Comparison of ENCODE assay signal across 8 cellular contexts in genomic region chr6:4021133-4021861, GRCh38. TPM values are rescaled to one million over a fixed set of nuclear protein-coding genes. Genes with fewer than 3 reads are reported as not detected.
A peak's percentile ranks its signal among the peaks of the same experiment; 100 is the strongest.
DNase-seq lines count a peak whose midpoint lies in the region; ATAC-seq and TF ChIP-seq lines count a peak whose summit lies in the region.

No MANE protein-coding gene starts in this region.

- CTCF ChIA-PET in naive thymus-derived CD4-positive, alpha-beta T cell (lab: Charles Lee), result interaction anchor here (0.7 to 2.6 kb wide), 18 partner anchors 8 to 914 kb away, joined by 3 to 16 read pairs (median 4); partner anchors contain the start of genes ECI2 and FAM50B

- peaks cover 41% of the 10 kb centered on the region for H3K4me1 Mint-ChIP-seq in GM23338
- peaks cover 42% of the 10 kb centered on the region for H3K4me1 Mint-ChIP-seq in activated T-helper 2 cell treated with anti-CD3 and anti-CD28 coated beads, Interferon-gamma antibody, Interleukin-2, Interleukin-4, amounts not matched to agents 10 μg/mL and 5 μg/mL and 100 μg/mL, durations not matched to agents 14 hours and 24 hours and 36 hours (ENCODE audit: low read depth)
- H3K4me1 Mint-ChIP-seq in naive thymus-derived CD4-positive, alpha-beta T cell, result peaks cover 37 to 84% (median 64%) of the 10 kb centered on the region in 7 donors
- peaks cover 54% of the 10 kb centered on the region for H3K4me1 Mint-ChIP-seq in stimulated activated memory B cell treated with anti-CD40 and anti-IgM and Interleukin-4, amounts not matched to agents 10 μg/mL and 1 μg/mL and 100 μg/mL, for 72 hours

- peak overlapping the region; percentile 95 for H3K27ac ChIP-seq in GM23338 (ENCODE audit: low read depth)
- H3K27ac ChIP-seq in naive thymus-derived CD4-positive, alpha-beta T cell (ENCODE audit: low read depth, low read length), result peak overlapping the region; percentile 95

- H4K20me1 ChIP-seq in GM23338 (replicated peaks; ENCODE audit: insufficient read depth), result peaks cover 42% of the 10 kb centered on the region

- peak overlapping the region; percentile 90 for H3K4me3 Mint-ChIP-seq in GM23338
- peak overlapping the region; percentile 89 for H3K4me3 Mint-ChIP-seq in activated T-helper 2 cell treated with anti-CD3 and anti-CD28 coated beads, Interferon-gamma antibody, Interleukin-2, Interleukin-4, amounts not matched to agents 10 μg/mL and 5 μg/mL and 100 μg/mL, durations not matched to agents 14 hours and 24 hours and 36 hours (ENCODE audit: low read depth)
- peak overlapping the region; percentile 92 to 99 (median 98) for H3K4me3 Mint-ChIP-seq in naive thymus-derived CD4-positive, alpha-beta T cell
- peak overlapping the region; percentile 93 for H3K4me3 Mint-ChIP-seq in stimulated activated memory B cell treated with anti-CD40 and anti-IgM and Interleukin-4, amounts not matched to agents 10 μg/mL and 1 μg/mL and 100 μg/mL, for 72 hours

- peaks cover 45% of the 10 kb centered on the region for H3K4me1 ChIP-seq in GM23338 (ENCODE audit: insufficient read depth)
- H3K4me1 ChIP-seq in naive thymus-derived CD4-positive, alpha-beta T cell (ENCODE audit: control insufficient read depth in 2 of 2, insufficient read depth in 2 of 2, low read length in 2 of 2), result peaks cover 39 to 48% of the 10 kb centered on the region in 2 donors

- POLR2A ChIA-PET in naive thymus-derived CD4-positive, alpha-beta T cell (lab: Charles Lee), result interaction anchor here (0.6 to 2.2 kb wide), 23 partner anchors 8 to 1180 kb away, joined by 3 to 20 read pairs (median 4); partner anchors contain the start of genes CDYL, ECI2, FAM50B and PSMG4

- peak overlapping the region; percentile 44; the same call in 1 of the 2 replicates for H2AFZ ChIP-seq in GM23338

- H3K27ac Mint-ChIP-seq in GM23338, result peak overlapping the region; percentile 100
- H3K27ac Mint-ChIP-seq in activated T-helper 2 cell treated with anti-CD3 and anti-CD28 coated beads, Interferon-gamma antibody, Interleukin-2, Interleukin-4, amounts not matched to agents 10 μg/mL and 5 μg/mL and 100 μg/mL, durations not matched to agents 14 hours and 24 hours and 36 hours, result peak overlapping the region; percentile 92
- peak overlapping the region; percentile 94 to 100 (median 99) for H3K27ac Mint-ChIP-seq in naive thymus-derived CD4-positive, alpha-beta T cell
- H3K27ac Mint-ChIP-seq in stimulated activated memory B cell treated with anti-CD40 and anti-IgM and Interleukin-4, amounts not matched to agents 10 μg/mL and 1 μg/mL and 100 μg/mL, for 72 hours, result peak overlapping the region; percentile 90

- H3K4me3 ChIP-seq in GM23338 (peak overlapping the region; percentile 89), fibroblast of mammary gland (ENCODE audit: control insufficient read depth, low read depth, low read length) (peak overlapping the region; percentile 94)
- peak overlapping the region; percentile 76 for H3K4me3 ChIP-seq in naive thymus-derived CD4-positive, alpha-beta T cell (ENCODE audit: low read length)

- H3K9me3 Mint-ChIP-seq in GM23338, result no peaks in the 10 kb centered on the region
- H3K9me3 Mint-ChIP-seq in activated T-helper 2 cell treated with anti-CD3 and anti-CD28 coated beads, Interferon-gamma antibody, Interleukin-2, Interleukin-4, amounts not matched to agents 10 μg/mL and 5 μg/mL and 100 μg/mL, durations not matched to agents 14 hours and 24 hours and 36 hours, result no peaks in the 10 kb centered on the region
- H3K9me3 Mint-ChIP-seq in naive thymus-derived CD4-positive, alpha-beta T cell, result peaks cover 0 to 5% (median 0%) of the 10 kb centered on the region in 11 donors
- H3K9me3 Mint-ChIP-seq in stimulated activated memory B cell treated with anti-CD40 and anti-IgM and Interleukin-4, amounts not matched to agents 10 μg/mL and 1 μg/mL and 100 μg/mL, for 72 hours, result no peaks in the 10 kb centered on the region

- H3K79me2 ChIP-seq in GM23338 (replicated peaks; ENCODE audit: insufficient read depth), result peaks cover 66% of the 10 kb centered on the region

- peak overlapping the region; percentile 90 for H3K4me2 ChIP-seq in GM23338

- no peaks in the 10 kb centered on the region for H3K9me2 ChIP-seq in GM23338 (ENCODE audit: insufficient read depth)

- no peaks in the 10 kb centered on the region for H3K36me3 ChIP-seq in GM23338 (ENCODE audit: insufficient read depth)
- peaks cover 0 to 7% (median 3%) of the 10 kb centered on the region in 3 experiments for H3K36me3 ChIP-seq in naive thymus-derived CD4-positive, alpha-beta T cell (ENCODE audit: control insufficient read depth in 2 of 3, insufficient read depth in 3 of 3, low read length in 3 of 3)

- peaks cover 8% of the 10 kb centered on the region for H3K36me3 Mint-ChIP-seq in GM23338 (ENCODE audit: low read depth)
- peaks cover 37% of the 10 kb centered on the region for H3K36me3 Mint-ChIP-seq in activated T-helper 2 cell treated with anti-CD3 and anti-CD28 coated beads, Interferon-gamma antibody, Interleukin-2, Interleukin-4, amounts not matched to agents 10 μg/mL and 5 μg/mL and 100 μg/mL, durations not matched to agents 14 hours and 24 hours and 36 hours (ENCODE audit: low read depth)
- H3K36me3 Mint-ChIP-seq in naive thymus-derived CD4-positive, alpha-beta T cell, result peaks cover 0 to 16% (median 4%) of the 10 kb centered on the region in 5 donors
- H3K36me3 Mint-ChIP-seq in stimulated activated memory B cell treated with anti-CD40 and anti-IgM and Interleukin-4, amounts not matched to agents 10 μg/mL and 1 μg/mL and 100 μg/mL, for 72 hours, result peaks cover 7% of the 10 kb centered on the region

- DNase-seq in EH (ENCODE audit: low read depth), result peak; percentile 99
- DNase-seq in GM23338 (ENCODE audit: low spot score), result peak; percentile 98
- DNase-seq in LHCN-M2 (ENCODE audit: low read depth), result peak; percentile 97
- peak; percentile 99 for DNase-seq in RPMI8226
- peak; percentile 85 for DNase-seq in activated T-helper 2 cell treated with anti-CD3 and anti-CD28 coated beads, Interferon-gamma antibody, Interleukin-2, Interleukin-4, amounts not matched to agents 10 μg/mL and 5 μg/mL and 100 μg/mL, durations not matched to agents 14 hours and 24 hours and 36 hours (ENCODE audit: low spot score)
- peak; percentile 97 for DNase-seq in fibroblast of mammary gland (ENCODE audit: low read depth)
- peak; percentile 72 to 87 (median 82) for DNase-seq in naive thymus-derived CD4-positive, alpha-beta T cell

- H3F3A ChIP-seq in GM23338 (replicated peaks; ENCODE audit: low read depth), result peaks cover 5% of the 10 kb centered on the region; the same call in 1 of the 2 replicates

- H3K9me3 ChIP-seq in naive thymus-derived CD4-positive, alpha-beta T cell (ENCODE audit: control insufficient read depth in 2 of 3, low read length in 3 of 3), result no peaks in the 10 kb centered on the region

- intact Hi-C loops in activated T-helper 2 cell treated with anti-CD3 and anti-CD28 coated beads, Interferon-gamma antibody, Interleukin-2, Interleukin-4, amounts not matched to agents 10 μg/mL and 5 μg/mL and 100 μg/mL, durations not matched to agents 14 hours and 24 hours and 36 hours (cut with micrococcal nuclease), result loop anchor here (1.0 to 10.0 kb wide), 4 partner anchors 38 to 754 kb away; partner anchors contain the start of genes CDYL and ECI2
- intact Hi-C loops in naive thymus-derived CD4-positive, alpha-beta T cell (cut with micrococcal nuclease), result loop anchor here (1.0 to 5.0 kb wide), 13 partner anchors 30 to 1254 kb away; partner anchors contain the start of genes FARS2 (in 2 of the 2), LYRM4 (in 2 of the 2), BPHL (in 1 of the 2) and CDYL (in 1 of the 2)

- H3K27me3 ChIP-seq in GM23338 (ENCODE audit: insufficient read depth), result no peaks in the 10 kb centered on the region
- H3K27me3 ChIP-seq in naive thymus-derived CD4-positive, alpha-beta T cell (ENCODE audit: control insufficient read depth in 2 of 2, insufficient read depth in 2 of 2, low read length in 2 of 2), result no peaks in the 10 kb centered on the region

- peak; percentile 29 to 33; a peak in 3 of 4 replicates for TF ChIP-seq CTCF in GM23338 (conservative IDR thresholded peaks at IDR 0.05; ENCODE audit: low read depth in 2 of 2)
- TF ChIP-seq CTCF in fibroblast of mammary gland (conservative IDR thresholded peaks at IDR 0.05; ENCODE audit: control insufficient read depth, insufficient read depth, low read depth, low read length), result no peak

- peak; percentile 77 for ATAC-seq in GM23338
- peak; percentile 73 for ATAC-seq in naive thymus-derived CD4-positive, alpha-beta T cell
- ATAC-seq in stimulated activated memory B cell treated with anti-CD40 and anti-IgM and Interleukin-4, amounts not matched to agents 10 μg/mL and 1 μg/mL and 100 μg/mL, for 72 hours, result peak; percentile 87

- H3K27me3 Mint-ChIP-seq in GM23338 (ENCODE audit: insufficient read depth, low read depth, poor library complexity), result peaks cover 4% of the 10 kb centered on the region
- no peaks in the 10 kb centered on the region for H3K27me3 Mint-ChIP-seq in activated T-helper 2 cell treated with anti-CD3 and anti-CD28 coated beads, Interferon-gamma antibody, Interleukin-2, Interleukin-4, amounts not matched to agents 10 μg/mL and 5 μg/mL and 100 μg/mL, durations not matched to agents 14 hours and 24 hours and 36 hours (ENCODE audit: low read depth)
- H3K27me3 Mint-ChIP-seq in naive thymus-derived CD4-positive, alpha-beta T cell, result no peaks in the 10 kb centered on the region
- no peaks in the 10 kb centered on the region for H3K27me3 Mint-ChIP-seq in stimulated activated memory B cell treated with anti-CD40 and anti-IgM and Interleukin-4, amounts not matched to agents 10 μg/mL and 1 μg/mL and 100 μg/mL, for 72 hours

TF ChIP-seq in GM23338, 12 proteins besides CTCF, POLR2A, EP300 and RAD21 (continues in another document):
- TF ChIP-seq POLR2AphosphoS5 (IDR thresholded peaks at IDR 0.05; ENCODE audit: low read depth) (peak; percentile 89), CREB1 (CRISPR knock-in tag; IDR thresholded peaks at IDR 0.05; ENCODE audit: low read depth) (peak; percentile 60), ETS1 (IDR thresholded peaks at IDR 0.05) (0 out of 2 replicates have a peak, but pooled peaks have one; percentile 31)

RNA-seq across cellular contexts. Expression of gene FAM217A, which starts 57.6 kb away (rescaled TPM):
- not detected in 2 replicates for total RNA-seq in GM23338 (2014; rRNA removed; shearing (Covaris generic))
- not detected in 2 replicates for polyA plus RNA-seq in GM23338 (2016; fragmentation: Nextera tagmentation; extraction: Ambion mirVana)
- not detected in 2 replicates for total RNA-seq in LHCN-M2 (2014; rRNA removed)
- not detected for polyA plus RNA-seq in LHCN-M2 (2012)
- not detected in 2 replicates for total RNA-seq in activated T-helper 2 cell treated with anti-CD3 and anti-CD28 coated beads, Interferon-gamma antibody, Interleukin-2, Interleukin-4, amounts not matched to agents 10 μg/mL and 5 μg/mL and 100 μg/mL, durations not matched to agents 14 hours and 24 hours and 36 hours
- total RNA-seq in naive thymus-derived CD4-positive, alpha-beta T cell, result not detected
- polyA plus RNA-seq in naive thymus-derived CD4-positive, alpha-beta T cell, result under 1 TPM in 1 of 2 donors, not detected in 1; 0.16 TPM

Comparison
In these comparisons a context has a peak if more than half of its experiments do, and no peak if none do; other contexts are left out.
1. Peak in every context shown above with its lines: DNase-seq, ATAC-seq, H3K4me3 ChIP-seq and H3K27ac ChIP-seq.